Comparison of ENCODE assay signal across 21 cellular contexts in genomic region chr15:69748131-69748530, GRCh38.
"Had no signal": no experiment of that assay in that cellular context is flagged by ENCODE, and none has a peak within 500 bp of the region (broad histone marks: within the 10 kb centered on the region; RNA-seq: fewer than 3 reads in every experiment).

No MANE protein-coding gene starts in this region.

- H3K27me3 ChIP-seq: sigmoid colon, thyroid gland had no signal

- H3K9ac ChIP-seq: parathyroid adenoma had no signal

- H3K4me3 Mint-ChIP-seq: activated CD4-positive, alpha-beta memory T cell treated with anti-CD3 and anti-CD28 coated beads, Interleukin-2, amount 10 ng/mL, durations not matched to agents 7 days and 5 days; activated T-cell treated with anti-CD3 and anti-CD28 coated beads, Interleukin-2, amount 50 U/mL, for 4 hours; immature natural killer cell; memory B cell; naive B cell had no signal

- H3K36me3 ChIP-seq: adrenal gland, heart left ventricle, sigmoid colon, spleen, thyroid gland, WERI-Rb-1 had no signal

- H3K27ac Mint-ChIP-seq: activated CD4-positive, alpha-beta memory T cell treated with anti-CD3 and anti-CD28 coated beads, Interleukin-2, amount 10 ng/mL, durations not matched to agents 7 days and 5 days; immature natural killer cell; memory B cell; naive B cell had no signal

- H3K4me1 ChIP-seq: adrenal gland, parathyroid adenoma, thyroid gland had no signal

- ATAC-seq: activated T-cell treated with anti-CD3 and anti-CD28 coated beads, Interleukin-2, amount 50 U/mL, for 4 hours; heart left ventricle; mucosa of descending colon had no signal

- H3K27ac ChIP-seq: adrenal gland, heart left ventricle, parathyroid adenoma, sigmoid colon, spleen, thyroid gland, WERI-Rb-1 had no signal

- H3K4me3 ChIP-seq: adrenal gland, heart left ventricle, mucosa of descending colon, sigmoid colon, spleen, thyroid gland had no signal

- DNase-seq: activated CD4-positive, alpha-beta memory T cell treated with anti-CD3 and anti-CD28 coated beads, Interleukin-2, amount 10 ng/mL, durations not matched to agents 7 days and 5 days; activated CD4-positive, alpha-beta T cell treated with anti-CD3 and anti-CD28 coated beads for 4 hours; activated CD8-positive, alpha-beta memory T cell treated with anti-CD3 and anti-CD28 coated beads, Interleukin-2, amount 50 U/mL, for 4 hours; activated effector memory CD4-positive, alpha-beta T cell treated with Interleukin-2 at 50 U/mL for 16 hours; activated naive CD4-positive, alpha-beta T cell treated with anti-CD3 and anti-CD28 coated beads, Interleukin-2, amount 50 U/mL, for 16 hours; activated T-cell treated with anti-CD3 and anti-CD28 coated beads, Interleukin-2, amount 50 U/mL, for 4 hours; adrenal gland; cerebellar nuclear complex; cortex of kidney; heart left ventricle; immature natural killer cell; mucosa of descending colon; naive B cell; sigmoid colon; spleen; stimulated activated CD4-positive, alpha-beta T cell treated with anti-CD3 and anti-CD28 coated beads, Interleukin-4, amount 100 ng/mL, for 4 hours; stimulated activated naive CD4-positive, alpha-beta T cell; thyroid gland; WERI-Rb-1 had no signal

- H3K9me3 ChIP-seq: adrenal gland, mucosa of descending colon, sigmoid colon, thyroid gland had no signal
